In genomic region chr12:88310069-88310468, GRCh38 we compare ENCODE assay signal across 12 cellular contexts.
DNase-seq lines count a peak whose midpoint lies in the region; TF ChIP-seq lines count a peak whose summit lies in the region.
"Had no signal": no experiment of that assay in that cellular context is flagged by ENCODE, and none has a peak within 500 bp of the region (broad histone marks: within the 10 kb centered on the region; RNA-seq: fewer than 3 reads in every experiment).

No MANE protein-coding gene starts in this region.

- no peaks in the 10 kb centered on the region for H3K27me3 ChIP-seq in SJCRH30
- H3K27me3 ChIP-seq in effector memory CD4-positive, alpha-beta T cell (replicated peaks; ENCODE audit: control insufficient read depth, insufficient read depth, low read length, poor library complexity, severe bottlenecking) = no peaks in the 10 kb centered on the region

- DNase-seq in EL (peak; percentile 81), SJCRH30 (peak; percentile 8 to 44), fibroblast of mammary gland (ENCODE audit: low read depth) (peak; percentile 98), non-pigmented ciliary epithelial cell (ENCODE audit: low read depth) (peak; percentile 67), SHP77 (lab: John Stamatoyannopoulos, UW) (no peak), HuH-7.5 (ENCODE audit: low spot score) (no peak)
- DNase-seq in effector CD8-positive, alpha-beta T cell (lab: John Stamatoyannopoulos, UW) = no peak
- DNase-seq in effector memory CD4-positive, alpha-beta T cell = no peak
- DNase-seq: activated CD4-positive, alpha-beta T cell treated with anti-CD3 and anti-CD28 coated beads, Interleukin-2, amount 50 U/mL, for 1 hour; CD4-positive, CD25-positive, alpha-beta regulatory T cell; right lobe of liver; T-helper 17 cell had no signal

- H3K4me3 ChIP-seq in SJCRH30 (no peak overlapping the region), fibroblast of mammary gland (ENCODE audit: control insufficient read depth, low read depth, low read length) (no peak overlapping the region)
- H3K4me3 ChIP-seq in effector memory CD4-positive, alpha-beta T cell (ENCODE audit: insufficient read depth, low read depth, low read length, poor library complexity, severe bottlenecking) = no peak overlapping the region
- H3K4me3 ChIP-seq: right lobe of liver had no signal

- H3K4me1 ChIP-seq in SJCRH30 = peaks cover 9% of the 10 kb centered on the region
- H3K4me1 ChIP-seq in effector memory CD4-positive, alpha-beta T cell (ENCODE audit: control insufficient read depth, insufficient read depth, low read length, poor library complexity, severe bottlenecking) = no peaks in the 10 kb centered on the region

- TF ChIP-seq CTCF in fibroblast of mammary gland (conservative IDR thresholded peaks at IDR 0.05; ENCODE audit: control insufficient read depth, insufficient read depth, low read depth, low read length) = no peak

- H3K27ac ChIP-seq in SJCRH30 = no peak overlapping the region
- no peak overlapping the region for H3K27ac ChIP-seq in effector memory CD4-positive, alpha-beta T cell (ENCODE audit: insufficient read depth, low read length, poor library complexity, severe bottlenecking)
- H3K27ac ChIP-seq: right lobe of liver had no signal

- no peaks in the 10 kb centered on the region for H3K36me3 ChIP-seq in SJCRH30
- no peaks in the 10 kb centered on the region for H3K36me3 ChIP-seq in effector memory CD4-positive, alpha-beta T cell (ENCODE audit: control insufficient read depth, insufficient read depth, low read length)
- H3K36me3 ChIP-seq: right lobe of liver had no signal

- no peaks in the 10 kb centered on the region; the same call in 1 of the 2 replicates for H3K9me3 ChIP-seq in SJCRH30 (replicated peaks)
- H3K9me3 ChIP-seq in effector memory CD4-positive, alpha-beta T cell (ENCODE audit: control insufficient read depth, low read length) = no peaks in the 10 kb centered on the region
- H3K9me3 ChIP-seq: right lobe of liver had no signal

Comparison
In these comparisons a context has a peak if more than half of its experiments do, and no peak if none do; other contexts are left out.
1. DNase-seq: peak in EL (single experiment), SJCRH30 (2 of 2), fibroblast of mammary gland (single experiment) and non-pigmented ciliary epithelial cell (single experiment); none in SHP77 (0 of 2), effector CD8-positive, alpha-beta T cell (single experiment), HuH-7.5 (single experiment) and effector memory CD4-positive, alpha-beta T cell (0 of 3).